Comparison of ENCODE assay signal across 9 cellular contexts in the genomic region with DNA sequence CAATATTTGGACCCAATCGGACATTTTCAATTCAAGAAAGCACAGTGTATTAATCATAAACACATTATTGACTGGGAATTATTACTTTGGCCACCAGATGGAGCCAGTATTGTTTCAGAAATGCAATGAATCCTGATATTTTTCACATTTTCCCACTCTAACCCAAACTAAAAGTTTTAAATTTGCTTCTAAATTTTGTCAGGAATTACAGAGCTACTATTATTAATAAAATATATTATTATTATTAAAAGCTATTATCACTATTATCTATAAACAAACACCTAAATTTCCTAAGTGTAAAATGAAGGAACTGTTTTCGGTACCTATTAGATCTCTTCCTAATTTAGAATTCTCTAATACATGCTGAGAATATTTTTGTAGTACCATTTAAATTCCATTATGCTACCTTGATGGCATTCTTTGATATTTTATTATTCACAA.
A peak's percentile ranks its signal among the peaks of the same experiment; 100 is the strongest.
DNase-seq lines count a peak whose midpoint lies in the region; ATAC-seq and TF ChIP-seq lines count a peak whose summit lies in the region.
"Had no signal": no experiment of that assay in that cellular context is flagged by ENCODE, and none has a peak within 500 bp of the region (broad histone marks: within the 10 kb centered on the region; RNA-seq: fewer than 3 reads in every experiment).

No MANE protein-coding gene starts in this region.

- H3K9me3 ChIP-seq in adipocyte (ENCODE audit: control insufficient read depth, low read length): no peaks in the 10 kb centered on the region
- no peaks in the 10 kb centered on the region for H3K9me3 ChIP-seq in left lung

- H3K27me3 ChIP-seq in adipocyte (replicated peaks; ENCODE audit: control insufficient read depth, insufficient read depth, low read length): no peaks in the 10 kb centered on the region
- no peaks in the 10 kb centered on the region for H3K27me3 ChIP-seq in left lung

- no peaks in the 10 kb centered on the region for H3K36me3 ChIP-seq in adipocyte (ENCODE audit: control insufficient read depth, insufficient read depth, low read length, severe bottlenecking)
- H3K36me3 ChIP-seq in left lung: no peaks in the 10 kb centered on the region

- peak overlapping the region; percentile 29 for H3K9ac ChIP-seq in adipocyte (ENCODE audit: low read length)

- DNase-seq in AML-193 (lab: John Stamatoyannopoulos, UW) (peak; percentile 13 to 16), HCEC 1CT (peak; percentile 38), adipocyte (ENCODE audit: low read depth) (peak; percentile 78), left lung (no peak), OCI-M2 (lab: John Stamatoyannopoulos, UW; ENCODE audit: unreplicated experiment) (no peak), posterior cingulate gyrus (no peak), NCI-H1436 (lab: John Stamatoyannopoulos, UW) (no peak), sciatic nerve (ENCODE audit: low spot score) (no peak)
- DNase-seq: stimulated activated CD4-positive, alpha-beta T cell treated with anti-CD3 and anti-CD28 coated beads, Interleukin-4, amount 100 ng/mL, for 1 hour had no signal

- peaks cover 12% of the 10 kb centered on the region for H3K4me1 ChIP-seq in adipocyte (ENCODE audit: control insufficient read depth, insufficient read depth, low read length)
- no peaks in the 10 kb centered on the region for H3K4me1 ChIP-seq in left lung

- ATAC-seq in left lung (no peak), sciatic nerve (no peak)

- intact Hi-C loops in left lung (cut with DNase I): loop anchor here in 1 of 2 donors (10.0 kb wide), 1 partner anchor 551 kb away; no protein-coding TSS in a partner anchor
- intact Hi-C loops in posterior cingulate gyrus (cut with DNase I): loop anchor here (2.0 to 5.0 kb wide), 2 partner anchors 508 to 551 kb away; no protein-coding TSS in a partner anchor
- intact Hi-C loops in sciatic nerve (cut with DNase I): loop anchor here (10.0 kb wide), 1 partner anchor 541 kb away; no protein-coding TSS in a partner anchor

- H3K4me3 ChIP-seq in adipocyte (ENCODE audit: low read length) (no peak overlapping the region), left lung (no peak overlapping the region)

- TF ChIP-seq CTCF in left lung (IDR thresholded peaks at IDR 0.05): peak; percentile 39 to 77

- no peak overlapping the region for H3K27ac ChIP-seq in left lung

Comparison
In these comparisons a context has a peak if more than half of its experiments do, and no peak if none do; other contexts are left out.
1. DNase-seq: peak in AML-193 (2 of 2), HCEC 1CT (single experiment) and adipocyte (single experiment); none in left lung (0 of 2), OCI-M2 (single experiment), posterior cingulate gyrus (0 of 10), NCI-H1436 (single experiment) and sciatic nerve (single experiment).